17 cellular contexts compared by ENCODE assay signal in genomic region chr12:40616383-40616900, GRCh38.
"Had no signal": no experiment of that assay in that cellular context is flagged by ENCODE, and none has a peak within 500 bp of the region (broad histone marks: within the 10 kb centered on the region; RNA-seq: fewer than 3 reads in every experiment).

No MANE protein-coding gene starts in this region.

- H3K4me3 ChIP-seq: esophagus muscularis mucosa, left lung, tibial artery had no signal

- H3K27me3 ChIP-seq: esophagus muscularis mucosa, left lung, tibial artery had no signal

- DNase-seq: activated CD4-positive, alpha-beta T cell treated with anti-CD3 and anti-CD28 coated beads for 36 hours; activated CD4-positive, alpha-beta T cell treated with anti-CD3 and anti-CD28 coated beads, Interleukin-2, amount 50 U/mL, for 48 hours; activated naive CD4-positive, alpha-beta T cell; activated naive CD8-positive, alpha-beta T cell treated with anti-CD3 and anti-CD28 coated beads for 36 hours; amniotic stem cell; effector CD8-positive, alpha-beta T cell; left lung; nephron progenitor cell; posterior cingulate gyrus; retina; stimulated activated CD4-positive, alpha-beta T cell treated with anti-CD3 and anti-CD28 coated beads, Interleukin-12 subunit alpha, Interleukin-12 subunit beta, amount 100 ng/mL, for 4 hours; stimulated activated CD4-positive, alpha-beta T cell treated with anti-CD3 and anti-CD28 coated beads, Interleukin-1b, Interleukin-23, amount 100 ng/mL, for 48 hours; stimulated activated CD8-positive, alpha-beta memory T cell treated with anti-CD3 and anti-CD28 coated beads, Interleukin-4, amount 100 ng/mL, for 48 hours; stimulated activated naive CD4-positive, alpha-beta T cell treated with Interleukin-2 at 50 U/mL for 16 hours; tibial artery had no signal

- H3K36me3 ChIP-seq: esophagus muscularis mucosa, left lung, tibial artery had no signal

- ATAC-seq: activated CD4-positive, alpha-beta T cell treated with anti-CD3 and anti-CD28 coated beads for 36 hours; left lung; WTC11 had no signal
